7 cellular contexts compared by ENCODE assay signal in the genomic region with DNA sequence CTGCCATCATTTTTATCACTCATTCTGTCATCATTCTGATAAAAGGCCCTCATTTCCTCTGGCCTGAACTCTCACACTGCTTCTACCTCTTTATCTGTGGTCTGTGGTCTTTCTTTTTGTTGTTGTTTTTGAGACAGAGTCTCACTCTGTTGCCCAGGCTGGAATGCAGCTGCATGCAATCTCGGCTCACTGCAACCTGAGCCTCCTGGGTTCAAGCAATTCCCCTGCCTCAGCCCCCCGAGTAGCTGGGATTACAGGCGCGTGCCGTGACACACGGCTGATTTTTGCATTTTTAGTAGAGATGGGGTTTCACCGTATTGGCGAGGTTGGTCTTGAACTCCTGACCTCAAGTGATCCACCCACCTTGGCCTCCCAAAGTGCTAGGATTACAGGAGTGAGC.
DNase-seq lines count a peak whose midpoint lies in the region; TF ChIP-seq lines count a peak whose summit lies in the region.
"Not testable (repeated sequence)": the region's sequence is repeated elsewhere in the genome, so short reads cannot be mapped to it uniquely, and the experiment has no call there.

No MANE protein-coding gene starts in this region.

- not testable (repeated sequence) for H3K36me3 ChIP-seq in BLaER1; BLaER1 treated with 17β-estradiol and CSF1 and Interleukin-3, amounts not matched to agents 10 nM and 100 nM; PC-9 (ENCODE audit: low read depth)

- 0 out of 2 replicates have a peak overlapping the region, but pooled peaks have one; percentile 67 for H2AFZ ChIP-seq in PC-9

- H3K9me3 ChIP-seq in BLaER1 = peaks cover 35% of the 10 kb centered on the region
- peaks cover 0 to 49% (median 24%) of the 10 kb centered on the region in 11 experiments; a peak in 19 of 22 replicates for H3K9me3 ChIP-seq in BLaER1 treated with 17β-estradiol and CSF1 and Interleukin-3, amounts not matched to agents 10 nM and 100 nM (replicated peaks in 1 of 11)
- not testable (repeated sequence) for H3K9me3 ChIP-seq in PC-9 (ENCODE audit: insufficient read depth, low read depth)

- H3K79me2 ChIP-seq in PC-9 (ENCODE audit: low read depth) = not testable (repeated sequence)

- not testable (repeated sequence) for H4K20me1 ChIP-seq in BLaER1; BLaER1 treated with 17β-estradiol and CSF1 and Interleukin-3, amounts not matched to agents 10 nM and 100 nM; PC-9 (ENCODE audit: insufficient read depth)

- H3K4me1 ChIP-seq in BLaER1 = peaks cover 50% of the 10 kb centered on the region
- H3K4me1 ChIP-seq in BLaER1 treated with 17β-estradiol and CSF1 and Interleukin-3, amounts not matched to agents 10 nM and 100 nM = peaks cover 3 to 41% (median 19%) of the 10 kb centered on the region in 10 experiments; a peak in 15 of 20 replicates
- H3K4me1 ChIP-seq in PC-9 (replicated peaks; ENCODE audit: insufficient read depth) = not testable (repeated sequence)

- not testable (repeated sequence) for H3K9me2 ChIP-seq in PC-9 (ENCODE audit: insufficient read depth)

- not testable (repeated sequence) for H3K36me3 Mint-ChIP-seq in neural crest cell (ENCODE audit: low read depth); progenitor cell of endocrine pancreas (ENCODE audit: insufficient read depth)

- not testable (repeated sequence) for H3K4me3 ChIP-seq in BLaER1; BLaER1 treated with 17β-estradiol and CSF1 and Interleukin-3, amounts not matched to agents 10 nM and 100 nM; PC-9

- POLR2A ChIA-PET in PC-9 (lab: Charles Lee; ENCODE audit: unreplicated experiment) = interaction anchor here (0.8 kb wide), 1 partner anchor 99 kb away, joined by 4 read pairs; no protein-coding TSS in a partner anchor

- intact Hi-C loops in PC-9 (cut with micrococcal nuclease; ENCODE audit: unreplicated experiment) = not testable (repeated sequence)

- H3K4me2 ChIP-seq in BLaER1 = peak overlapping the region; percentile 50
- H3K4me2 ChIP-seq in BLaER1 treated with 17β-estradiol and CSF1 and Interleukin-3, amounts not matched to agents 10 nM and 100 nM = peak overlapping the region in 8 of 11 experiments; percentile 9 to 55 (median 50); a peak in 15 of 22 replicates
- not testable (repeated sequence) for H3K4me2 ChIP-seq in PC-9

- peak; percentile 63 for DNase-seq in Daoy (ENCODE audit: low read depth)
- not testable (repeated sequence) for DNase-seq in PC-9; neural crest cell (ENCODE audit: low read depth, low spot score); progenitor cell of endocrine pancreas (ENCODE audit: low spot score, unreplicated experiment)
- peak; percentile 60 for DNase-seq in left kidney (ENCODE audit: low read depth, low spot score)

- not testable (repeated sequence) for H3F3A ChIP-seq in PC-9 (ENCODE audit: insufficient read depth, low read depth)

- H3K27me3 ChIP-seq in BLaER1; BLaER1 treated with 17β-estradiol and CSF1 and Interleukin-3, amounts not matched to agents 10 nM and 100 nM: not testable (repeated sequence)
- peaks cover 32% of the 10 kb centered on the region; the same call in 1 of the 2 replicates for H3K27me3 ChIP-seq in PC-9 (ENCODE audit: insufficient read depth, low read depth)

- CTCF ChIA-PET in PC-9 (lab: Charles Lee) = interaction anchor here (0.6 kb wide), 1 partner anchor 214 kb away, joined by 3 read pairs; no protein-coding TSS in a partner anchor

- not testable (repeated sequence) for H3K4me3 Mint-ChIP-seq in neural crest cell; progenitor cell of endocrine pancreas (ENCODE audit: low read depth)

- 0 out of 2 replicates have a peak overlapping the region, but pooled peaks have one; percentile 8 for H3K27ac ChIP-seq in BLaER1
- not testable (repeated sequence) for H3K27ac ChIP-seq in BLaER1 treated with 17β-estradiol and CSF1 and Interleukin-3, amounts not matched to agents 10 nM and 100 nM; PC-9

- TF ChIP-seq CTCF in PC-9 (conservative IDR thresholded peaks at IDR 0.05); neural crest cell (conservative IDR thresholded peaks at IDR 0.05); progenitor cell of endocrine pancreas (IDR thresholded peaks at IDR 0.05; ENCODE audit: unreplicated experiment): not testable (repeated sequence)

- not testable (repeated sequence) for H3K27me3 Mint-ChIP-seq in neural crest cell (ENCODE audit: low read depth); progenitor cell of endocrine pancreas

- BruUV-seq in PC-9 (replicated peaks; lab: Mats Ljungman, UMichigan) = not testable (repeated sequence)

- H3K27ac Mint-ChIP-seq in neural crest cell (ENCODE audit: unreplicated experiment) (peak overlapping the region; percentile 45), progenitor cell of endocrine pancreas (peak overlapping the region; percentile 15)

- not testable (repeated sequence) for H3K4me1 Mint-ChIP-seq in neural crest cell; progenitor cell of endocrine pancreas (ENCODE audit: low read depth)

- not testable (repeated sequence) for H3K9me3 Mint-ChIP-seq in neural crest cell; progenitor cell of endocrine pancreas (ENCODE audit: low read depth)

- not testable (repeated sequence) for H3K9ac ChIP-seq in BLaER1; BLaER1 treated with 17β-estradiol and CSF1 and Interleukin-3, amounts not matched to agents 10 nM and 100 nM
